In genomic region chr17:70414275-70414674, GRCh38 we compare ENCODE assay signal across 27 cellular contexts.
"Had no signal": no experiment of that assay in that cellular context is flagged by ENCODE, and none has a peak within 500 bp of the region (broad histone marks: within the 10 kb centered on the region; RNA-seq: fewer than 3 reads in every experiment).

No MANE protein-coding gene starts in this region.

- H3K27ac ChIP-seq: brain microvascular endothelial cell, esophagus muscularis mucosa, foreskin keratinocyte, gastrocnemius medialis, heart left ventricle had no signal

- H3K4me1 ChIP-seq: esophagus muscularis mucosa, foreskin keratinocyte, gastrocnemius medialis, heart left ventricle had no signal

- H3K27me3 ChIP-seq: brain microvascular endothelial cell, esophagus muscularis mucosa, gastrocnemius medialis, heart left ventricle had no signal

- H3K4me3 ChIP-seq: esophagus muscularis mucosa, gastrocnemius medialis, heart left ventricle had no signal

- DNase-seq: activated CD4-positive, alpha-beta memory T cell treated with anti-CD3 and anti-CD28 coated beads, Interleukin-2, amount 10 ng/mL, durations not matched to agents 7 days and 5 days; activated CD4-positive, alpha-beta T cell treated with anti-CD3 and anti-CD28 coated beads for 1 hour; activated CD4-positive, alpha-beta T cell treated with anti-CD3 and anti-CD28 coated beads for 4 hours; activated CD4-positive, alpha-beta T cell treated with anti-CD3 and anti-CD28 coated beads, Interleukin-2, amount 10 ng/mL, durations not matched to agents 7 days and 5 days; activated CD4-positive, alpha-beta T cell treated with anti-CD3 and anti-CD28 coated beads, Interleukin-2, amount 50 U/mL, for 4 hours; activated effector memory CD4-positive, alpha-beta T cell treated with Interleukin-2 at 50 U/mL for 16 hours; activated gamma-delta T cell treated with Interleukin-2 at 50 U/mL for 16 hours; activated naive CD4-positive, alpha-beta T cell treated with anti-CD3 and anti-CD28 coated beads, Interleukin-2, amount 50 U/mL, for 16 hours; activated naive CD4-positive, alpha-beta T cell treated with Interleukin-2 at 50 U/mL for 16 hours; activated T-cell treated with anti-CD3 and anti-CD28 coated beads, Interleukin-2, amount 50 U/mL, for 4 hours; amniotic stem cell; anterior cingulate cortex; brain microvascular endothelial cell; caudate nucleus; cortex of kidney; dermis blood vessel endothelial cell; effector CD4-positive, alpha-beta T cell; effector memory CD8-positive, alpha-beta T cell; erythroblast; foreskin keratinocyte; gastrocnemius medialis; glutamatergic neuron; heart left ventricle; T-helper 2 cell had no signal

- H3K36me3 ChIP-seq: brain microvascular endothelial cell, esophagus muscularis mucosa, gastrocnemius medialis, heart left ventricle had no signal

- ATAC-seq: activated T-cell treated with anti-CD3 and anti-CD28 coated beads, Interleukin-2, amount 50 U/mL, for 4 hours; activated T-helper 17 cell treated with anti-CD3 and anti-CD28 coated beads, Interleukin-2, amount 50 U/mL, for 72 hours; effector memory CD8-positive, alpha-beta T cell; foreskin keratinocyte; gastrocnemius medialis; heart left ventricle; WTC11 had no signal

- H3K9me3 ChIP-seq: esophagus muscularis mucosa, gastrocnemius medialis, heart left ventricle had no signal
